ENCODE assay signal across 23 cellular contexts in the genomic region with DNA sequence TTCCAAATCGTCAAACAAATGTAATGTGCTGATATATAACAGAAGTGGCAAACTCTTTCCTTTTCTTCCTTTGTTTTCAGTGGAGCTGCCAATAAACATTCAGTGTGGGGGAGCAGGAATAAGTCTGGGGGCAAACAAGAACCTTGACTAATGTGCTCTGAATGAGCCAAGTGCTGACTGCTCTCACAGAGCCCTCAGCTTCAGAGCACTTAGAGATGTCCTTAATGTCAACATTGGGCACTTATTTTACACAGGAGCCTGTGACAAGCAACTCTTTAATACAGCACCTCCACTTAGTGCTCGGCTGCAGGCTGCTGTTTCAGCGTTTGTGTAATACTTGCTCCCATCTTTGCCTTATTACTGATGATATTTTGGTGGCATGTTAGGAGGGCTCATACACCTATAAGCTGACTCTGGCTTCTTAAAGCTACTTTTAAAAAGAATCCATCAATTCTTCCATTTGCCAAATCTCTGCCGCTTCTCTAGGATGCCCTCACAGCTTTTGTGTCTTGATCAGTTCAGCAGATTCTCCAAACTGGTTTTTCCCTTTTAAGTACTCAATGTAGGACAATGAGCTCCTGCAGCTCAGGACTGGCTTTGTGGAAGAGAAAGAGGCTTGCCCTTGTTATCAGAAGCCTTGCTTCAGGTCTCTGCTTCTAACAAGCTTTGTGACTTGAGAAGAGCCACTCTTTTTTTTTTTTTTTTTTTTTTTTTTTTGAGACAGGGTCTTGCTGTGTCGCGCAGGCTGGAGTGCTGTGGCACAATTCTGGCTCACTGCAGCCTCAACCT.
"Had no signal": no experiment of that assay in that cellular context is flagged by ENCODE, and none has a peak within 500 bp of the region (broad histone marks: within the 10 kb centered on the region; RNA-seq: fewer than 3 reads in every experiment).

No MANE protein-coding gene starts in this region.

- H3K4me3 ChIP-seq: body of pancreas, coronary artery, lung, stomach, uterus had no signal

- H3K27ac ChIP-seq: body of pancreas, coronary artery, parathyroid adenoma, stomach, uterus, WERI-Rb-1 had no signal

- H3K27me3 ChIP-seq: body of pancreas, stomach, uterus had no signal

- H3K27ac Mint-ChIP-seq: activated CD4-positive, alpha-beta memory T cell treated with anti-CD3 and anti-CD28 coated beads, Interleukin-2, amount 10 ng/mL, durations not matched to agents 7 days and 5 days; activated naive CD8-positive, alpha-beta T cell treated with anti-CD3 and anti-CD28 coated beads for 36 hours; immature natural killer cell; T-helper 17 cell had no signal

- ATAC-seq: body of pancreas, left colon, T-helper 17 cell had no signal

- H3K36me3 Mint-ChIP-seq: activated naive CD8-positive, alpha-beta T cell treated with anti-CD3 and anti-CD28 coated beads for 36 hours; immature natural killer cell had no signal

- H3K4me3 Mint-ChIP-seq: activated CD4-positive, alpha-beta memory T cell treated with anti-CD3 and anti-CD28 coated beads, Interleukin-2, amount 10 ng/mL, durations not matched to agents 7 days and 5 days; activated naive CD8-positive, alpha-beta T cell treated with anti-CD3 and anti-CD28 coated beads for 36 hours; immature natural killer cell; T-helper 17 cell had no signal

- H3K4me1 ChIP-seq: body of pancreas, parathyroid adenoma, stomach, uterus had no signal

- H3K9me3 Mint-ChIP-seq: immature natural killer cell had no signal

- H3K4me1 Mint-ChIP-seq: activated CD4-positive, alpha-beta memory T cell treated with anti-CD3 and anti-CD28 coated beads, Interleukin-2, amount 10 ng/mL, durations not matched to agents 7 days and 5 days; activated naive CD8-positive, alpha-beta T cell treated with anti-CD3 and anti-CD28 coated beads for 36 hours; immature natural killer cell; T-helper 17 cell had no signal

- H3K36me3 ChIP-seq: uterus had no signal

- H3K27me3 Mint-ChIP-seq: activated naive CD8-positive, alpha-beta T cell treated with anti-CD3 and anti-CD28 coated beads for 36 hours; T-helper 17 cell had no signal

- H3K9me3 ChIP-seq: uterus had no signal

- H3K9ac ChIP-seq: parathyroid adenoma had no signal

- DNase-seq: activated CD4-positive, alpha-beta memory T cell treated with anti-CD3 and anti-CD28 coated beads, Interleukin-2, amount 10 ng/mL, durations not matched to agents 7 days and 5 days; activated CD4-positive, alpha-beta T cell treated with anti-CD3 and anti-CD28 coated beads for 4 hours; activated CD8-positive, alpha-beta memory T cell treated with anti-CD3 and anti-CD28 coated beads, Interleukin-2, amount 50 U/mL, for 4 hours; activated effector memory CD4-positive, alpha-beta T cell treated with anti-CD3 and anti-CD28 coated beads, Interleukin-2, amount 50 U/mL, for 16 hours; activated naive CD8-positive, alpha-beta T cell treated with anti-CD3 and anti-CD28 coated beads for 36 hours; activated T-cell treated with anti-CD3 and anti-CD28 coated beads, Interleukin-2, amount 50 U/mL, for 48 hours; amygdala; body of pancreas; central memory CD4-positive, alpha-beta T cell; effector CD4-positive, alpha-beta T cell; foreskin fibroblast; hippocampal formation; immature natural killer cell; left colon; midbrain; stimulated activated CD4-positive, alpha-beta T cell treated with anti-CD3 and anti-CD28 coated beads, Interleukin-1b, Interleukin-23, amount 100 ng/mL, for 48 hours; stomach; T-helper 17 cell; uterus; WERI-Rb-1 had no signal
